ENCODE assay signal across 8 cellular contexts in genomic region chr1:14598498-14599172, GRCh38. TPM values are rescaled to one million over a fixed set of nuclear protein-coding genes. Genes with fewer than 3 reads are reported as not detected.
DNase-seq lines count a peak whose midpoint lies in the region; ATAC-seq and TF ChIP-seq lines count a peak whose summit lies in the region.

Gene KAZN (plus strand): TSS chr1:14598685.

- peak within 1 kb of the TSS; percentile 7 to 75 for H3K4me3 Mint-ChIP-seq in stimulated activated naive CD8-positive, alpha-beta T cell treated with anti-CD3 and anti-CD28 coated beads, Interleukin-15, amount 100 ng/mL, for 72 hours
- H3K4me3 Mint-ChIP-seq in brain, result peak within 1 kb of the TSS; percentile 90 to 93 (median 92)
- peak within 1 kb of the TSS in 1 of 8 donors; percentile 31 for H3K4me3 Mint-ChIP-seq in CD4-positive, alpha-beta memory T cell

- TF ChIP-seq CTCF in brain (conservative IDR thresholded peaks at IDR 0.05), result peak; percentile 24 to 51
- no peak for TF ChIP-seq CTCF in upper lobe of right lung (IDR thresholded peaks at IDR 0.05)

- intact Hi-C loops in upper lobe of right lung (cut with DNase I), result no loop called here
- intact Hi-C loops in CD4-positive, alpha-beta memory T cell (cut with micrococcal nuclease), result no loop called here

- POLR2A ChIA-PET in CD4-positive, alpha-beta memory T cell (lab: Charles Lee; ENCODE audit: partially characterized antibody), result no interaction called here

- H3K4me1 ChIP-seq in upper lobe of right lung, result peaks cover 7% of the 10 kb centered on the region
- no peaks in the 10 kb centered on the region for H3K4me1 ChIP-seq in CD4-positive, alpha-beta memory T cell (ENCODE audit: insufficient read depth, low read length)

- H3K36me3 Mint-ChIP-seq in brain, result no peaks in the 10 kb centered on the region
- H3K36me3 Mint-ChIP-seq in CD4-positive, alpha-beta memory T cell, result no peaks in the 10 kb centered on the region

- peak within 1 kb of the TSS; percentile 50 for H3K4me3 ChIP-seq in upper lobe of right lung
- no peak within 1 kb of the TSS for H3K4me3 ChIP-seq in CD4-positive, alpha-beta memory T cell (ENCODE audit: low read length in 2 of 2)

- no peaks in the 10 kb centered on the region for H3K36me3 ChIP-seq in upper lobe of right lung
- H3K36me3 ChIP-seq in CD4-positive, alpha-beta memory T cell (ENCODE audit: insufficient read depth, low read length), result no peaks in the 10 kb centered on the region

- ATAC-seq in stimulated activated naive CD8-positive, alpha-beta T cell treated with anti-CD3 and anti-CD28 coated beads, Interleukin-15, amount 100 ng/mL, for 72 hours, result peak; percentile 11
- ATAC-seq in stimulated activated naive CD8-positive, alpha-beta T cell treated with anti-CD3 and anti-CD28 coated beads, Interleukin-15, Interleukin-2, amounts not matched to agents 100 U/mL and 50 U/mL, for 24 hours, result no peak
- ATAC-seq in upper lobe of right lung, result peak; percentile 46
- ATAC-seq in HG02571 (IDR thresholded peaks at IDR 0.05; ENCODE audit: unreplicated experiment), result no peak
- ATAC-seq in HG03280 (IDR thresholded peaks at IDR 0.05; ENCODE audit: unreplicated experiment), result no peak

- H3K27me3 Mint-ChIP-seq in stimulated activated naive CD8-positive, alpha-beta T cell treated with anti-CD3 and anti-CD28 coated beads, Interleukin-15, amount 100 ng/mL, for 72 hours, result peaks cover 81% of the 10 kb centered on the region
- peaks cover 7% of the 10 kb centered on the region for H3K27me3 Mint-ChIP-seq in brain
- peaks cover 33 to 47% of the 10 kb centered on the region in 2 donors for H3K27me3 Mint-ChIP-seq in CD4-positive, alpha-beta memory T cell

- no peak for DNase-seq in stimulated activated naive CD8-positive, alpha-beta T cell treated with anti-CD3 and anti-CD28 coated beads, Interleukin-15, amount 100 ng/mL, for 72 hours
- no peak for DNase-seq in stimulated activated naive CD8-positive, alpha-beta T cell treated with anti-CD3 and anti-CD28 coated beads, Interleukin-15, Interleukin-2, amounts not matched to agents 100 U/mL and 50 U/mL, for 24 hours
- peak; percentile 32 for DNase-seq in medulla oblongata (ENCODE audit: extremely low spot score)
- no peak for DNase-seq in upper lobe of right lung
- DNase-seq in CD4-positive, alpha-beta memory T cell, result no peak

- H3K9me3 ChIP-seq in upper lobe of right lung, result no peaks in the 10 kb centered on the region
- no peaks in the 10 kb centered on the region for H3K9me3 ChIP-seq in CD4-positive, alpha-beta memory T cell (ENCODE audit: control insufficient read depth in 1 of 2, low read length in 2 of 2)

- CTCF ChIA-PET in CD4-positive, alpha-beta memory T cell (lab: Charles Lee; ENCODE audit: partially characterized antibody), result no interaction called here

- peaks cover 53% of the 10 kb centered on the region for H3K27me3 ChIP-seq in upper lobe of right lung
- peaks cover 17% of the 10 kb centered on the region for H3K27me3 ChIP-seq in CD4-positive, alpha-beta memory T cell (ENCODE audit: insufficient read depth, low read length)

- no peaks in the 10 kb centered on the region for H3K9me3 Mint-ChIP-seq in stimulated activated naive CD8-positive, alpha-beta T cell treated with anti-CD3 and anti-CD28 coated beads, Interleukin-15, amount 100 ng/mL, for 72 hours
- H3K9me3 Mint-ChIP-seq in brain, result peaks cover 0 to 3% (median 0%) of the 10 kb centered on the region in 5 experiments
- H3K9me3 Mint-ChIP-seq in CD4-positive, alpha-beta memory T cell, result peaks cover 0 to under 1% (median 0%) of the 10 kb centered on the region in 8 donors

- no peak within 1 kb of the TSS for H3K27ac Mint-ChIP-seq in stimulated activated naive CD8-positive, alpha-beta T cell treated with anti-CD3 and anti-CD28 coated beads, Interleukin-15, amount 100 ng/mL, for 72 hours
- peak within 1 kb of the TSS; percentile 82 to 95 (median 94) for H3K27ac Mint-ChIP-seq in brain
- H3K27ac Mint-ChIP-seq in CD4-positive, alpha-beta memory T cell, result peak within 1 kb of the TSS in 1 of 7 donors; percentile 38

- H3K4me1 Mint-ChIP-seq in stimulated activated naive CD8-positive, alpha-beta T cell treated with anti-CD3 and anti-CD28 coated beads, Interleukin-15, amount 100 ng/mL, for 72 hours, result peaks cover 21% of the 10 kb centered on the region
- peaks cover 50% of the 10 kb centered on the region for H3K4me1 Mint-ChIP-seq in brain
- H3K4me1 Mint-ChIP-seq in CD4-positive, alpha-beta memory T cell, result peaks cover 0 to 5% (median 0%) of the 10 kb centered on the region in 4 donors

- H3K27ac ChIP-seq in upper lobe of right lung, result no peak within 1 kb of the TSS
- H3K27ac ChIP-seq in CD4-positive, alpha-beta memory T cell (ENCODE audit: low read depth, low read length), result no peak within 1 kb of the TSS

RNA-seq across cellular contexts. Expression of gene KAZN, which starts in this region (rescaled TPM):
- 19.0 TPM for polyA plus RNA-seq in brain (ENCODE audit: insufficient read depth, low read depth, low replicate concordance)
- total RNA-seq in upper lobe of right lung, result 33.5 TPM
- total RNA-seq in CD4-positive, alpha-beta memory T cell, result under 1 TPM in 1 of 2 experiments, not detected in 1; 0.47 TPM
- under 1 TPM in 1 of 2 donors, not detected in 1; 0.08 TPM for polyA plus RNA-seq in CD4-positive, alpha-beta memory T cell

Comparison
In these comparisons a context has a peak if more than half of its experiments do, and no peak if none do; other contexts are left out.
1. RNA of gene KAZN (total RNA-seq): 33.5 TPM in upper lobe of right lung (single experiment); 0.47 TPM in CD4-positive, alpha-beta memory T cell; every median in the first group is over 10 times any median in the second.
2. RNA of gene KAZN (polyA plus RNA-seq): 19.0 TPM in brain (single experiment); 0.08 TPM in CD4-positive, alpha-beta memory T cell; every median in the first group is over 10 times any median in the second.
3. ATAC-seq: peak in stimulated activated naive CD8-positive, alpha-beta T cell treated with anti-CD3 and anti-CD28 coated beads, Interleukin-15, amount 100 ng/mL, for 72 hours (single experiment) and upper lobe of right lung (single experiment); none in stimulated activated naive CD8-positive, alpha-beta T cell treated with anti-CD3 and anti-CD28 coated beads, Interleukin-15, Interleukin-2, amounts not matched to agents 100 U/mL and 50 U/mL, for 24 hours (single experiment), HG02571 (single experiment) and HG03280 (single experiment).
4. H3K27ac Mint-ChIP-seq: peak in brain (5 of 5); none in stimulated activated naive CD8-positive, alpha-beta T cell treated with anti-CD3 and anti-CD28 coated beads, Interleukin-15, amount 100 ng/mL, for 72 hours (0 of 2).